In the genomic region with DNA sequence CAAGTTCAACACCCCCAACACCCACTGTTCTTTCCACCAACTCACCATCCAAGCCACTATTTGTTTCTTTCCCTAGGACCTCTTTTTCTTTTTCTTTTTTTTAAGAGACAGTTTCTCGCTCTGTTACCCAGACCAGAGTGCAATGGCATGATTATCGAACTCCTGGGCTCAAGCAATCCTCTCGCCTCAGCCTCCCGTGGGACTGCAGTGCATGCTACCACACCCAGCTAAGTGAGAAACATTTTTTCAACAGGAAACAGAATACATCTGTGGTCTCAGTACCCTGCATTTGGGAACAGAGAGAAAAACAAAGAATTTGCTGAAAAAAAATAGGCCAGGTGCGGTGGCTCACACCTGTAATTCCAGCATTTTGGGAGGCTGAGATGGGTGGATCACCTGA, we compare ENCODE assay signal across 11 cellular contexts. TPM values are rescaled to one million over a fixed set of nuclear protein-coding genes. Genes with fewer than 3 reads are reported as not detected.
DNase-seq lines count a peak whose midpoint lies in the region; ATAC-seq and TF ChIP-seq lines count a peak whose summit lies in the region.
"Had no signal": no experiment of that assay in that cellular context is flagged by ENCODE, and none has a peak within 500 bp of the region (broad histone marks: within the 10 kb centered on the region; RNA-seq: fewer than 3 reads in every experiment).

No MANE protein-coding gene starts in this region.

- peaks cover 62 to 98% (median 83%) of the 10 kb centered on the region in 4 donors for H3K4me1 Mint-ChIP-seq in CD4-positive, alpha-beta memory T cell

- intact Hi-C loops in CD4-positive, alpha-beta memory T cell (cut with micrococcal nuclease): loop anchor here (1.0 kb wide), 1 partner anchor 25 kb away; a partner anchor contains a TSS
- intact Hi-C loops in left lung (cut with DNase I): no loop called here
- intact Hi-C loops in ovary (cut with DNase I): no loop called here

- no peaks in the 10 kb centered on the region for H3K9me3 ChIP-seq in CD4-positive, alpha-beta memory T cell (ENCODE audit: control insufficient read depth in 1 of 2, low read length in 2 of 2)
- H3K9me3 ChIP-seq in left lung: no peaks in the 10 kb centered on the region
- no peaks in the 10 kb centered on the region for H3K9me3 ChIP-seq in ovary

- H3K36me3 Mint-ChIP-seq in CD4-positive, alpha-beta memory T cell: peaks cover 9 to 22% of the 10 kb centered on the region in 2 donors

- TF ChIP-seq EP300 in ovary (IDR thresholded peaks at IDR 0.05): no peak

- peak overlapping the region; percentile 94 to 99 (median 96) for H3K27ac Mint-ChIP-seq in CD4-positive, alpha-beta memory T cell

- 79 to 83% (median 79%) methylated on average over 5 of the region's 5 CpGs for WGBS in ovary, 3 donors

- peaks cover 99% of the 10 kb centered on the region for H3K4me1 ChIP-seq in CD4-positive, alpha-beta memory T cell (ENCODE audit: insufficient read depth, low read length)
- H3K4me1 ChIP-seq in left lung (peaks cover 73 to 100% of the 10 kb centered on the region in 2 donors), ovary (ENCODE audit: insufficient read depth) (peaks cover 34% of the 10 kb centered on the region)

- H3K27me3 Mint-ChIP-seq in CD4-positive, alpha-beta memory T cell: no peaks in the 10 kb centered on the region

- peak in 1 of 5 donors; percentile 46 for DNase-seq in CD4-positive, alpha-beta memory T cell
- peak in 1 of 2 donors; percentile 8 for DNase-seq in left lung
- DNase-seq in NCI-H82 (lab: John Stamatoyannopoulos, UW): no peak
- no peak for DNase-seq in epidermal melanocyte (ENCODE audit: insufficient read length, low spot score)
- no peak for DNase-seq in ovary
- DNase-seq: dorsolateral prefrontal cortex, NCI-H146, SHP77 had no signal

- H3K27me3 ChIP-seq in CD4-positive, alpha-beta memory T cell (ENCODE audit: insufficient read depth, low read length): no peaks in the 10 kb centered on the region
- H3K27me3 ChIP-seq in left lung: no peaks in the 10 kb centered on the region
- no peaks in the 10 kb centered on the region for H3K27me3 ChIP-seq in ovary
- H3K27me3 ChIP-seq: dorsolateral prefrontal cortex had no signal

- ATAC-seq in GM19397 (IDR thresholded peaks at IDR 0.05; ENCODE audit: unreplicated experiment) (peak; percentile 23), HG03571 (IDR thresholded peaks at IDR 0.05; ENCODE audit: unreplicated experiment) (peak; percentile 42), left lung (no peak), GM19395 (IDR thresholded peaks at IDR 0.05; ENCODE audit: unreplicated experiment) (no peak)

- H3K27ac ChIP-seq in CD4-positive, alpha-beta memory T cell (ENCODE audit: low read depth, low read length): no peak overlapping the region
- peak overlapping the region; percentile 75 to 78 for H3K27ac ChIP-seq in left lung
- no peak overlapping the region for H3K27ac ChIP-seq in ovary

- CTCF ChIA-PET in CD4-positive, alpha-beta memory T cell (lab: Charles Lee; ENCODE audit: partially characterized antibody): interaction anchor here (0.9 to 3.3 kb wide), 4 partner anchors 9 to 81 kb away, joined by 3 to 18 read pairs (median 8); a partner anchor contains a TSS

- no peak for TF ChIP-seq POLR2A in ovary (IDR thresholded peaks at IDR 0.05)

- POLR2A ChIA-PET in CD4-positive, alpha-beta memory T cell (lab: Charles Lee; ENCODE audit: partially characterized antibody): interaction anchor here (0.6 to 18.4 kb wide), 8 partner anchors 8 to 118 kb away, joined by 3 to 376 read pairs (median 6); a partner anchor contains a TSS

- no peak overlapping the region for H3K4me3 ChIP-seq in CD4-positive, alpha-beta memory T cell (ENCODE audit: low read length in 2 of 2)
- no peak overlapping the region for H3K4me3 ChIP-seq in left lung
- H3K4me3 ChIP-seq in ovary: no peak overlapping the region
- H3K4me3 ChIP-seq: dorsolateral prefrontal cortex had no signal

- TF ChIP-seq CTCF in left lung (IDR thresholded peaks at IDR 0.05) (no peak), ovary (IDR thresholded peaks at IDR 0.05) (no peak)

- no peaks in the 10 kb centered on the region for H3K36me3 ChIP-seq in CD4-positive, alpha-beta memory T cell (ENCODE audit: insufficient read depth, low read length)
- H3K36me3 ChIP-seq in left lung (no peaks in the 10 kb centered on the region), ovary (no peaks in the 10 kb centered on the region)

- H3K4me3 Mint-ChIP-seq in CD4-positive, alpha-beta memory T cell: peak overlapping the region; percentile 60 to 92 (median 86)

- no peaks in the 10 kb centered on the region for H3K9me3 Mint-ChIP-seq in CD4-positive, alpha-beta memory T cell

RNA-seq across cellular contexts. Expression of a gene that starts 24.6 kb away (rescaled TPM):
- 10 to 100 TPM; 54.1 to 56.0 TPM for total RNA-seq in CD4-positive, alpha-beta memory T cell
- 10 to 100 TPM; 16.6 to 32.0 TPM for polyA plus RNA-seq in CD4-positive, alpha-beta memory T cell
- total RNA-seq in left lung (100 to 1,000 TPM in 1 of 2 donors, 10 to 100 TPM in 1; 83.6 to 107 TPM), ovary (100 to 1,000 TPM in 3 of 7 donors, 10 to 100 TPM in 4; 77.9 to 226 (median 88.3) TPM)
- 100 to 1,000 TPM in 1 of 2 donors, 10 to 100 TPM in 1; 35.8 to 120 TPM for polyA plus RNA-seq in ovary

Comparison
In these comparisons a context has a peak if more than half of its experiments do, and no peak if none do; other contexts are left out.
1. H3K27ac ChIP-seq: peak in left lung (2 of 2); none in CD4-positive, alpha-beta memory T cell (single experiment) and ovary (0 of 2).
2. ATAC-seq: peak in GM19397 (single experiment) and HG03571 (single experiment); none in left lung (single experiment) and GM19395 (single experiment).